In genomic region chr16:82643936-82644630, GRCh38 we compare ENCODE assay signal across 19 cellular contexts. TPM values are rescaled to one million over a fixed set of nuclear protein-coding genes. Genes with fewer than 3 reads are reported as not detected.
"Had no signal": no experiment of that assay in that cellular context is flagged by ENCODE, and none has a peak within 500 bp of the region (broad histone marks: within the 10 kb centered on the region; RNA-seq: fewer than 3 reads in every experiment).

No MANE protein-coding gene starts in this region.

- H3K4me3 ChIP-seq: left lung, tibial artery, uterus had no signal

- H3K27me3 ChIP-seq: left lung, neutrophil, tibial artery, uterus had no signal

- H3K9me3 ChIP-seq: left lung, neutrophil, tibial artery, uterus had no signal

- DNase-seq: activated CD4-positive, CD25-positive, alpha-beta regulatory T cell treated with anti-CD3 and anti-CD28 coated beads, Interleukin-2, amount 50 U/mL, for 72 hours; aorta; effector memory CD8-positive, alpha-beta T cell; foreskin melanocyte; left lung; mammary epithelial cell; naive thymus-derived CD8-positive, alpha-beta T cell; stimulated activated CD4-positive, alpha-beta T cell treated with anti-CD3 and anti-CD28 coated beads, Interleukin-2, amount 100 ng/mL, for 48 hours; tibial artery; uterus had no signal

- ATAC-seq: effector memory CD8-positive, alpha-beta T cell; left lung; naive thymus-derived CD8-positive, alpha-beta T cell; stimulated activated memory B cell treated with anti-CD40 and anti-IgM and Interleukin-4, amounts not matched to agents 10 μg/mL and 1 μg/mL and 100 μg/mL, for 72 hours had no signal

- H3K27ac ChIP-seq: epithelial cell of prostate, left lung, neutrophil, tibial artery, uterus had no signal

- H3K4me1 ChIP-seq: left lung, tibial artery, uterus had no signal

- FAIRE-seq: bronchial epithelial cell, keratinocyte had no signal

- H3K9me3 Mint-ChIP-seq: dendritic cell treated with granulocyte-macrophage colony-stimulating factor and Interleukin-4, amounts not matched to agents 40 ng/mL and 50 ng/mL, for 4 days; naive thymus-derived CD8-positive, alpha-beta T cell; stimulated activated memory B cell treated with anti-CD40 and anti-IgM and Interleukin-4, amounts not matched to agents 10 μg/mL and 1 μg/mL and 100 μg/mL, for 72 hours had no signal

- H3K4me3 Mint-ChIP-seq: activated T-helper 1 cell treated with anti-CD3 and anti-CD28 coated beads, Interleukin-12 subunit alpha, Interleukin-12 subunit beta, Interleukin-2, Interleukin-4 antibody, amounts not matched to agents 30 ng/mL and 10 ng/mL and 1 ng/mL, durations not matched to agents 14 hours and 24 hours and 36 hours; dendritic cell treated with granulocyte-macrophage colony-stimulating factor and Interleukin-4, amounts not matched to agents 40 ng/mL and 50 ng/mL, for 4 days; effector memory CD8-positive, alpha-beta T cell; naive thymus-derived CD8-positive, alpha-beta T cell; stimulated activated memory B cell treated with anti-CD40 and anti-IgM and Interleukin-4, amounts not matched to agents 10 μg/mL and 1 μg/mL and 100 μg/mL, for 72 hours; T-helper 2 cell treated with Interferon-gamma antibody and Interleukin-4, amounts not matched to agents 5 μg/mL and 100 μg/mL, for 36 hours had no signal

- H3K27ac Mint-ChIP-seq: activated T-helper 1 cell treated with anti-CD3 and anti-CD28 coated beads, Interleukin-12 subunit alpha, Interleukin-12 subunit beta, Interleukin-2, Interleukin-4 antibody, amounts not matched to agents 30 ng/mL and 10 ng/mL and 1 ng/mL, durations not matched to agents 14 hours and 24 hours and 36 hours; dendritic cell treated with granulocyte-macrophage colony-stimulating factor and Interleukin-4, amounts not matched to agents 40 ng/mL and 50 ng/mL, for 4 days; effector memory CD8-positive, alpha-beta T cell; naive thymus-derived CD8-positive, alpha-beta T cell; stimulated activated memory B cell treated with anti-CD40 and anti-IgM and Interleukin-4, amounts not matched to agents 10 μg/mL and 1 μg/mL and 100 μg/mL, for 72 hours; T-helper 2 cell treated with Interferon-gamma antibody and Interleukin-4, amounts not matched to agents 5 μg/mL and 100 μg/mL, for 36 hours had no signal

- H3K36me3 ChIP-seq: left lung, neutrophil, tibial artery, uterus had no signal

- H3K36me3 Mint-ChIP-seq: naive thymus-derived CD8-positive, alpha-beta T cell; stimulated activated memory B cell treated with anti-CD40 and anti-IgM and Interleukin-4, amounts not matched to agents 10 μg/mL and 1 μg/mL and 100 μg/mL, for 72 hours had no signal

RNA-seq across cellular contexts. Expression of gene CDH13, which starts 17.3 kb away (rescaled TPM):
- total RNA-seq: activated CD8-positive, alpha-beta memory T cell treated with anti-CD3 and anti-CD28 coated beads for 36 hours; activated T-helper 1 cell treated with anti-CD3 and anti-CD28 coated beads, Interleukin-12 subunit alpha, Interleukin-12 subunit beta, Interleukin-2, Interleukin-4 antibody, amounts not matched to agents 30 ng/mL and 10 ng/mL and 1 ng/mL, durations not matched to agents 14 hours and 24 hours and 36 hours; naive thymus-derived CD8-positive, alpha-beta T cell had no signal
- polyA plus RNA-seq: naive thymus-derived CD8-positive, alpha-beta T cell had no signal
